In genomic region chr9:119968837-119969707, GRCh38 we compare ENCODE assay signal across 8 cellular contexts.
DNase-seq lines count a peak whose midpoint lies in the region; ATAC-seq, FAIRE-seq and TF ChIP-seq lines count a peak whose summit lies in the region.

No MANE protein-coding gene starts in this region.

- DNase-seq in H54 (ENCODE audit: insufficient read length, low spot score): peak; percentile 86
- DNase-seq in SHP77 (lab: John Stamatoyannopoulos, UW): peak; percentile 32 to 58
- DNase-seq in adrenal gland: peak; percentile 64 to 90 (median 81)
- peak; percentile 83 for DNase-seq in left ventricle myocardium superior
- peak; percentile 45 for DNase-seq in renal cortical epithelial cell (ENCODE audit: low read depth)
- no peak for DNase-seq in NCI-H187 treated with DMSO at 0.1 percent for 48 hours (lab: John Stamatoyannopoulos, UW)

- no peak overlapping the region for H3K27ac ChIP-seq in adrenal gland

- TF ChIP-seq CTCF in GM12872 (IDR thresholded peaks at IDR 0.05; ENCODE audit: insufficient read depth, low read depth, low read length) (peak; percentile 93), LNCAP (IDR thresholded peaks at IDR 0.05) (peak; percentile 98), adrenal gland (IDR thresholded peaks at IDR 0.05) (peak; percentile 74 to 94 (median 79))

- intact Hi-C loops in adrenal gland (cut with DNase I) (loop anchor here in 1 of 2 donors (10.0 kb wide), 2 partner anchors 506 to 566 kb away; no protein-coding TSS in a partner anchor), left ventricle myocardium superior (cut with micrococcal nuclease) (no loop called here)

- H3K4me3 ChIP-seq in adrenal gland: no peak overlapping the region

- 21 to 36% (median 34%) methylated on average over 11 to 17 of the region's 17 CpGs for WGBS in adrenal gland, 4 donors

- FAIRE-seq in H54 (lab: Jason Lieb, UNC): peak; percentile 68

- peak; percentile 90 for ATAC-seq in left ventricle myocardium superior

- H3K9me3 ChIP-seq in adrenal gland (replicated peaks in 1 of 3): no peaks in the 10 kb centered on the region

- no peaks in the 10 kb centered on the region for H3K4me1 ChIP-seq in adrenal gland (replicated peaks in 1 of 2)

- TF ChIP-seq POLR2A in H54 (IDR thresholded peaks at IDR 0.05; ENCODE audit: low read depth, low read length) (no peak), adrenal gland (IDR thresholded peaks at IDR 0.05) (no peak)

- no peaks in the 10 kb centered on the region for H3K27me3 ChIP-seq in adrenal gland

- no peaks in the 10 kb centered on the region for H3K36me3 ChIP-seq in adrenal gland (replicated peaks in 1 of 2)
